ENCODE assay signal across 19 cellular contexts in genomic region chr4:182683666-182684065, GRCh38.
"Had no signal": no experiment of that assay in that cellular context is flagged by ENCODE, and none has a peak within 500 bp of the region (broad histone marks: within the 10 kb centered on the region; RNA-seq: fewer than 3 reads in every experiment).

No MANE protein-coding gene starts in this region.

- H3K4me1 Mint-ChIP-seq: naive thymus-derived CD4-positive, alpha-beta T cell had no signal

- DNase-seq: cortex of kidney; dorsolateral prefrontal cortex; effector CD8-positive, alpha-beta T cell; foreskin melanocyte; head of caudate nucleus; kidney; left cardiac atrium; mesendoderm; naive thymus-derived CD4-positive, alpha-beta T cell; nucleus accumbens; ovary; right cardiac atrium; stimulated activated CD4-positive, alpha-beta T cell treated with anti-CD3 and anti-CD28 coated beads, Interleukin-2, amount 100 ng/mL, for 48 hours; stimulated activated naive CD4-positive, alpha-beta T cell treated with Interleukin-2 at 50 U/mL for 16 hours; trophoblast cell had no signal

- H3K27me3 ChIP-seq: hepatocyte, neural progenitor cell, ovary had no signal

- H3K27ac Mint-ChIP-seq: naive thymus-derived CD4-positive, alpha-beta T cell; neural progenitor cell had no signal

- H3K36me3 ChIP-seq: ovary had no signal

- H3K9ac ChIP-seq: neural progenitor cell had no signal

- ATAC-seq: esophagus mucosa; naive thymus-derived CD4-positive, alpha-beta T cell had no signal

- H3K36me3 Mint-ChIP-seq: naive thymus-derived CD4-positive, alpha-beta T cell had no signal

- H3K9me3 ChIP-seq: ovary had no signal

- H3K27ac ChIP-seq: dorsolateral prefrontal cortex, hepatocyte, neural progenitor cell, ovary had no signal

- H3K4me3 Mint-ChIP-seq: naive thymus-derived CD4-positive, alpha-beta T cell; neural progenitor cell had no signal

- H3K4me3 ChIP-seq: dorsolateral prefrontal cortex, hepatocyte, neural progenitor cell, ovary, smooth muscle cell had no signal

- H3K9me3 Mint-ChIP-seq: naive thymus-derived CD4-positive, alpha-beta T cell; neural progenitor cell had no signal
